8 cellular contexts compared by ENCODE assay signal in the genomic region with DNA sequence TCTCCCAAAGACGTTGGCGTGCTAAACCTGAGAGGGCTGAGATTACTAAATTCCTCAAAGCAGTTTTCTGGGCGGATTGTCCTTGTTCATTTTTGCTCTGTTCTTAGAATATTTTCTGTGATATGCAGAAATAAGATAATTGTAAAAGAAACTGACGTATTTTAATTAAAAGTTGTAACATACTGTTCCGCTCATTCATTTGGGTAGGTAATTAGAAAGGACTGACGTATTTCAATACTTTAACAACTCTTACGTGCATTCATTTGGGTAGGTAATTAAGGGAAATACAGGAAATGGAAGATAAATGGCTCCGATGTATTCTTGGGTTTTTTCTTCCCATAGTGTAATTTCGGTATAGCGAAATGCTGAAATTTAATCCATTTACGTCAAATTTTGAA. TPM values are rescaled to one million over a fixed set of nuclear protein-coding genes. Genes with fewer than 3 reads are reported as not detected.
DNase-seq lines count a peak whose midpoint lies in the region; ATAC-seq and TF ChIP-seq lines count a peak whose summit lies in the region.

No MANE protein-coding gene starts in this region.

- intact Hi-C loops in ascending aorta (cut with DNase I), result loop anchor here (2.0 to 10.0 kb wide), 3 partner anchors 137 to 1303 kb away; a partner anchor contains a TSS

- ATAC-seq in thoracic aorta (ENCODE audit: insufficient number of reproducible peaks, low FRiP score, low read depth), result no peak
- ATAC-seq in HG03045 (IDR thresholded peaks at IDR 0.05; ENCODE audit: unreplicated experiment), result no peak

- H3K36me3 ChIP-seq in ascending aorta (no peaks in the 10 kb centered on the region), liver (ENCODE audit: control insufficient read depth in 4 of 4, insufficient read depth in 3 of 4, low read depth in 1 of 4, low read length in 3 of 4) (no peaks in the 10 kb centered on the region), thoracic aorta (no peaks in the 10 kb centered on the region)

- peak overlapping the region; percentile 73 to 74 for H3K9ac ChIP-seq in liver (ENCODE audit: low read depth in 1 of 2, low read length in 2 of 2)

- 15% methylated on average over 11 of the region's 11 CpGs for WGBS in liver

- CTCF ChIA-PET in activated CD4-positive, alpha-beta T cell treated with anti-CD3 and anti-CD28 coated beads, Interleukin-2, amount 10 ng/mL, durations not matched to agents 7 days and 5 days (lab: Charles Lee), result interaction anchor here (1.2 to 1.3 kb wide), 2 partner anchors 22 to 40 kb away, joined by 3 to 4 read pairs; no protein-coding TSS in a partner anchor

- peak overlapping the region; percentile 97 to 99 for H3K4me3 ChIP-seq in ascending aorta
- H3K4me3 ChIP-seq in liver (ENCODE audit: low read depth in 1 of 3, low read length in 3 of 3), result peak overlapping the region; percentile 80 to 90 (median 80)
- peak overlapping the region; percentile 99 for H3K4me3 ChIP-seq in thoracic aorta

- peak overlapping the region; percentile 92 to 96 for H3K27ac ChIP-seq in ascending aorta
- H3K27ac ChIP-seq in liver (ENCODE audit: low read depth in 1 of 2, low read length in 2 of 2), result peak overlapping the region; percentile 94
- peak overlapping the region; percentile 83 to 98 for H3K27ac ChIP-seq in thoracic aorta

- H3K27me3 ChIP-seq in ascending aorta, result no peaks in the 10 kb centered on the region
- no peaks in the 10 kb centered on the region for H3K27me3 ChIP-seq in liver (ENCODE audit: control insufficient read depth in 4 of 4, insufficient read depth in 4 of 4, low read length in 3 of 4)
- no peaks in the 10 kb centered on the region for H3K27me3 ChIP-seq in thoracic aorta (replicated peaks; ENCODE audit: insufficient read depth)

- H3K9me3 ChIP-seq in ascending aorta (no peaks in the 10 kb centered on the region), liver (ENCODE audit: control insufficient read depth in 4 of 4, low read length in 3 of 4) (no peaks in the 10 kb centered on the region), thoracic aorta (no peaks in the 10 kb centered on the region)

- H3K9me3 Mint-ChIP-seq in activated CD4-positive, alpha-beta T cell treated with anti-CD3 and anti-CD28 coated beads, Interleukin-2, amount 10 ng/mL, durations not matched to agents 7 days and 5 days, result no peaks in the 10 kb centered on the region

- H3K36me3 Mint-ChIP-seq in activated CD4-positive, alpha-beta T cell treated with anti-CD3 and anti-CD28 coated beads, Interleukin-2, amount 10 ng/mL, durations not matched to agents 7 days and 5 days (ENCODE audit: low read depth), result peaks cover 42% of the 10 kb centered on the region

- TF ChIP-seq CTCF in ascending aorta (IDR thresholded peaks at IDR 0.05), result no peak
- no peak for TF ChIP-seq CTCF in liver (IDR thresholded peaks at IDR 0.05; ENCODE audit: low read depth, low read length, missing input control)
- no peak for TF ChIP-seq CTCF in thoracic aorta (IDR thresholded peaks at IDR 0.05)

- POLR2A ChIA-PET in activated CD4-positive, alpha-beta T cell treated with anti-CD3 and anti-CD28 coated beads, Interleukin-2, amount 10 ng/mL, durations not matched to agents 7 days and 5 days (lab: Charles Lee), result interaction anchor here (1.6 kb wide), 1 partner anchor 59 kb away, joined by 13 read pairs; no protein-coding TSS in a partner anchor

- no peaks in the 10 kb centered on the region for H3K27me3 Mint-ChIP-seq in activated CD4-positive, alpha-beta T cell treated with anti-CD3 and anti-CD28 coated beads, Interleukin-2, amount 10 ng/mL, durations not matched to agents 7 days and 5 days

- peaks cover 61% of the 10 kb centered on the region for H3K4me1 Mint-ChIP-seq in activated CD4-positive, alpha-beta T cell treated with anti-CD3 and anti-CD28 coated beads, Interleukin-2, amount 10 ng/mL, durations not matched to agents 7 days and 5 days

- H3K4me1 ChIP-seq in ascending aorta (peaks cover 6 to 22% of the 10 kb centered on the region in 2 donors), liver (ENCODE audit: control insufficient read depth in 4 of 4, insufficient read depth in 4 of 4, low read length in 3 of 4) (peaks cover 10 to 61% (median 34%) of the 10 kb centered on the region in 4 donors), thoracic aorta (ENCODE audit: control insufficient read depth in 1 of 2, low read depth in 2 of 2) (peaks cover 18 to 36% of the 10 kb centered on the region in 2 donors)

- H3K4me3 Mint-ChIP-seq in activated CD4-positive, alpha-beta T cell treated with anti-CD3 and anti-CD28 coated beads, Interleukin-2, amount 10 ng/mL, durations not matched to agents 7 days and 5 days, result peak overlapping the region; percentile 98

- no peak for TF ChIP-seq RAD21 in liver (IDR thresholded peaks at IDR 0.05)

- no peak for DNase-seq in activated CD4-positive, alpha-beta T cell treated with anti-CD3 and anti-CD28 coated beads, Interleukin-2, amount 10 ng/mL, durations not matched to agents 7 days and 5 days
- DNase-seq in activated CD4-positive, alpha-beta T cell treated with anti-CD3 and anti-CD28 coated beads for 48 hours, result no peak
- DNase-seq in ascending aorta (ENCODE audit: low spot score in 2 of 2) (no peak), thoracic aorta (ENCODE audit: low spot score) (no peak), EL (no peak), nucleus accumbens (lab: John Stamatoyannopoulos, UW) (no peak)

- H3K27ac Mint-ChIP-seq in activated CD4-positive, alpha-beta T cell treated with anti-CD3 and anti-CD28 coated beads, Interleukin-2, amount 10 ng/mL, durations not matched to agents 7 days and 5 days, result peak overlapping the region; percentile 94

TF ChIP-seq in liver, 16 proteins besides CTCF, POLR2A, EP300 and RAD21:
- no peak for TF ChIP-seq EGR1 (IDR thresholded peaks at IDR 0.05; ENCODE audit: low read depth in 2 of 2)
- no peak for TF ChIP-seq GABPA (IDR thresholded peaks at IDR 0.05 in 1 of 2, conservative IDR thresholded peaks at IDR 0.05 in 1 of 2)
- no peak for TF ChIP-seq TAF1 (conservative IDR thresholded peaks at IDR 0.05)
- TF ChIP-seq JUND (IDR thresholded peaks at IDR 0.05), result no peak
- TF ChIP-seq, protein P1, sequence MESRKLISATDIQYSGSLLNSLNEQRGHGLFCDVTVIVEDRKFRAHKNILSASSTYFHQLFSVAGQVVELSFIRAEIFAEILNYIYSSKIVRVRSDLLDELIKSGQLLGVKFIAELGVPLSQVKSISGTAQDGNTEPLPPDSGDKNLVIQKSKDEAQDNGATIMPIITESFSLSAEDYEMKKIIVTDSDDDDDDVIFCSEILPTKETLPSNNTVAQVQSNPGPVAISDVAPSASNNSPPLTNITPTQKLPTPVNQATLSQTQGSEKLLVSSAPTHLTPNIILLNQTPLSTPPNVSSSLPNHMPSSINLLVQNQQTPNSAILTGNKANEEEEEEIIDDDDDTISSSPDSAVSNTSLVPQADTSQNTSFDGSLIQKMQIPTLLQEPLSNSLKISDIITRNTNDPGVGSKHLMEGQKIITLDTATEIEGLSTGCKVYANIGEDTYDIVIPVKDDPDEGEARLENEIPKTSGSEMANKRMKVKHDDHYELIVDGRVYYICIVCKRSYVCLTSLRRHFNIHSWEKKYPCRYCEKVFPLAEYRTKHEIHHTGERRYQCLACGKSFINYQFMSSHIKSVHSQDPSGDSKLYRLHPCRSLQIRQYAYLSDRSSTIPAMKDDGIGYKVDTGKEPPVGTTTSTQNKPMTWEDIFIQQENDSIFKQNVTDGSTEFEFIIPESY (IDR thresholded peaks at IDR 0.05), result no peak
- TF ChIP-seq HNF4G (IDR thresholded peaks at IDR 0.05), result no peak
- TF ChIP-seq, protein P2, sequence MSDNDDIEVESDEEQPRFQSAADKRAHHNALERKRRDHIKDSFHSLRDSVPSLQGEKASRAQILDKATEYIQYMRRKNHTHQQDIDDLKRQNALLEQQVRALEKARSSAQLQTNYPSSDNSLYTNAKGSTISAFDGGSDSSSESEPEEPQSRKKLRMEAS (IDR thresholded peaks at IDR 0.05), result no peak
- TF ChIP-seq, protein P3, sequence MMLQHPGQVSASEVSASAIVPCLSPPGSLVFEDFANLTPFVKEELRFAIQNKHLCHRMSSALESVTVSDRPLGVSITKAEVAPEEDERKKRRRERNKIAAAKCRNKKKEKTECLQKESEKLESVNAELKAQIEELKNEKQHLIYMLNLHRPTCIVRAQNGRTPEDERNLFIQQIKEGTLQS (IDR thresholded peaks at IDR 0.05), result no peak
- TF ChIP-seq SP1 (IDR thresholded peaks at IDR 0.05), result no peak

RNA-seq across cellular contexts. Expression of a gene that starts 1.1 kb away (rescaled TPM):
- 100 to 1,000 TPM; 117 to 139 TPM for total RNA-seq in activated CD4-positive, alpha-beta T cell treated with anti-CD3 and anti-CD28 coated beads, Interleukin-2, amount 10 ng/mL, durations not matched to agents 7 days and 5 days
- total RNA-seq in ascending aorta (25.1 TPM), liver (10 to 100 TPM; 26.9 to 29.7 TPM), thoracic aorta (10 to 100 TPM; 16.8 to 33.9 TPM)
- polyA plus RNA-seq in liver, result 10 to 100 TPM; 19.8 to 26.9 TPM

RNA-seq across cellular contexts. Expression of a gene that starts 1.4 kb away (rescaled TPM):
- total RNA-seq in activated CD4-positive, alpha-beta T cell treated with anti-CD3 and anti-CD28 coated beads, Interleukin-2, amount 10 ng/mL, durations not matched to agents 7 days and 5 days, result 10 to 100 TPM; 43.5 to 53.2 TPM
- 22.0 TPM for total RNA-seq in ascending aorta
- 10 to 100 TPM in 1 of 2 donors, 1 to 10 TPM in 1; 6.8 to 17.7 TPM for total RNA-seq in liver
- polyA plus RNA-seq in liver, result 10 to 100 TPM; 14.2 to 32.2 TPM
- total RNA-seq in thoracic aorta, result 10 to 100 TPM; 20.2 to 30.6 TPM
